In the genomic region with DNA sequence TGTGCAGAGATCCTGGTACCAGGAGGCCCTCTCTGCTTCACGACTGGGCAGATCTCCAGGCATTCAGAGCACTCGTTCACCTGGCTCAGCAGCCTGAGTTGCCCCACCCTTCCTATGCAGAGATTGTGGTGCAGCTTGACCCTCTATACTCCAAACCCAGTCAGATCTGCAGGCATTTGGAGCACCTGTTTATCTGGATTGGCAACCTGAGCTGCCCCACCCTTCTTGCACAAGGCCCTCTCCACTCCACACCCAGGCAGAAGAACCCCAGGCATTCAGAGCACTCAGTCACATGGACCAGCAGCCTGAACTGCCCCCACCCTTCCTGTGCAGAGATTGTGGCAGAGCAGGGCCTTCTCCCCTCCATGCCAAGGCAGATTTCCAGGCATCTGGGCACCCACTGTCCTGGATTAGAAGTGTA, we compare ENCODE assay signal across 18 cellular contexts.
DNase-seq lines count a peak whose midpoint lies in the region; ATAC-seq and TF ChIP-seq lines count a peak whose summit lies in the region.
"Had no signal": no experiment of that assay in that cellular context is flagged by ENCODE, and none has a peak within 500 bp of the region (broad histone marks: within the 10 kb centered on the region; RNA-seq: fewer than 3 reads in every experiment).

No MANE protein-coding gene starts in this region.

- H3K9ac ChIP-seq in trophoblast cell (ENCODE audit: low read length), result no peak overlapping the region

- H2BK120ac ChIP-seq in trophoblast cell (ENCODE audit: insufficient read depth, low read length, poor library complexity), result peak overlapping the region; percentile 28

- no peak overlapping the region for H3K18ac ChIP-seq in trophoblast cell (ENCODE audit: low read length)

- no peak overlapping the region for H2BK12ac ChIP-seq in trophoblast cell (ENCODE audit: low read length)

- H3K79me2 ChIP-seq in trophoblast cell (ENCODE audit: control insufficient read depth, insufficient read depth, low read length, poor library complexity), result no peaks in the 10 kb centered on the region

- no peak overlapping the region for H3K23ac ChIP-seq in trophoblast cell (ENCODE audit: low read length)

- no CpG with 5 or more reads among the region's 2 CpGs for WGBS in trophoblast cell (ENCODE audit: extremely low coverage, insufficient coverage, insufficient read length)
- WGBS in right lobe of liver (ENCODE audit: insufficient coverage, low coverage, low lambda C conversion rate, missing lambda C conversion rate), result 60% methylated on average over 2 of the region's 2 CpGs

- H2BK5ac ChIP-seq in trophoblast cell (ENCODE audit: low read depth, low read length, poor library complexity), result peak overlapping the region; percentile 65

- no peak for TF ChIP-seq POLR2A in right lobe of liver (IDR thresholded peaks at IDR 0.05)

- no peaks in the 10 kb centered on the region for H3K27me3 ChIP-seq in trophoblast cell (ENCODE audit: insufficient read depth, low read length)
- H3K27me3 ChIP-seq in right lobe of liver, result no peaks in the 10 kb centered on the region

- intact Hi-C loops in right lobe of liver (cut with DNase I), result no loop called here

- no peak overlapping the region for H2AK5ac ChIP-seq in trophoblast cell (ENCODE audit: low read length)

- H3K79me1 ChIP-seq in trophoblast cell (ENCODE audit: low read length), result peaks cover 7% of the 10 kb centered on the region

- H2AFZ ChIP-seq in trophoblast cell (ENCODE audit: insufficient read depth, low read length, poor library complexity), result no peak overlapping the region

- H3K27ac ChIP-seq in trophoblast cell (ENCODE audit: low read depth, low read length), result peak overlapping the region; percentile 76
- H3K27ac ChIP-seq in right lobe of liver, result no peak overlapping the region
- H3K27ac ChIP-seq: neutrophil had no signal

- H3K14ac ChIP-seq in trophoblast cell (ENCODE audit: low read length), result peak overlapping the region; percentile 43

- no peaks in the 10 kb centered on the region for H3K9me3 ChIP-seq in trophoblast cell (ENCODE audit: insufficient read depth, low read depth, low read length)
- no peaks in the 10 kb centered on the region for H3K9me3 ChIP-seq in right lobe of liver
- H3K9me3 ChIP-seq: neutrophil had no signal

- peak; percentile 4 for DNase-seq in COR-L47 (lab: John Stamatoyannopoulos, UW)
- DNase-seq in LoVo (ENCODE audit: low spot score), result peak; percentile 81
- peak; percentile 99 for DNase-seq in epithelial cell of esophagus (ENCODE audit: low read depth)
- DNase-seq in trophoblast cell, result peak; percentile 96 to 97
- no peak for DNase-seq in cortex of kidney (lab: John Stamatoyannopoulos, UW)
- DNase-seq in right lobe of liver, result no peak
- DNase-seq: activated CD4-positive, alpha-beta memory T cell treated with anti-CD3 and anti-CD28 coated beads for 36 hours; amniotic stem cell; CD8-positive, alpha-beta memory T cell; GF-D8; glutamatergic neuron; NCI-H1092; NCI-H345; stimulated activated naive B cell treated with anti-CD40 and anti-IgM and Interleukin-4, amounts not matched to agents 10 μg/mL and 1 μg/mL and 100 μg/mL, for 72 hours had no signal

- TF ChIP-seq CTCF in epithelial cell of esophagus (IDR thresholded peaks at IDR 0.05; ENCODE audit: insufficient read depth, low read depth, low read length, missing control alignments), result no peak
- TF ChIP-seq CTCF in right lobe of liver (IDR thresholded peaks at IDR 0.05), result no peak

- no peak overlapping the region for H3K4me2 ChIP-seq in trophoblast cell (ENCODE audit: low read length)

- H4K8ac ChIP-seq in trophoblast cell (ENCODE audit: low read depth, low read length), result peak overlapping the region; percentile 38

- no peak overlapping the region for H3K4ac ChIP-seq in trophoblast cell (ENCODE audit: low read depth, low read length)

- H3K4me3 ChIP-seq in epithelial cell of esophagus (ENCODE audit: low read length) (no peak overlapping the region), trophoblast cell (ENCODE audit: low read depth, low read length) (no peak overlapping the region), right lobe of liver (no peak overlapping the region)

- H4K12ac ChIP-seq in trophoblast cell (ENCODE audit: low read depth, low read length), result no peak overlapping the region

- H3K36me3 ChIP-seq in trophoblast cell (ENCODE audit: control insufficient read depth in 1 of 2, insufficient read depth in 2 of 2, low read length in 2 of 2) (no peaks in the 10 kb centered on the region), right lobe of liver (no peaks in the 10 kb centered on the region)
- H3K36me3 ChIP-seq: neutrophil had no signal

- H4K91ac ChIP-seq in trophoblast cell (ENCODE audit: low read depth, low read length), result peak overlapping the region; percentile 41

- peaks cover 4 to 12% of the 10 kb centered on the region in 2 experiments for H3K4me1 ChIP-seq in trophoblast cell (ENCODE audit: control insufficient read depth in 1 of 2, insufficient read depth in 2 of 2, low read length in 2 of 2)
- no peaks in the 10 kb centered on the region for H3K4me1 ChIP-seq in right lobe of liver

- ATAC-seq in GM21529 (IDR thresholded peaks at IDR 0.05; ENCODE audit: unreplicated experiment) (no peak), HG03097 (IDR thresholded peaks at IDR 0.05; ENCODE audit: low FRiP score, unreplicated experiment) (no peak), right lobe of liver (no peak)
- ATAC-seq: activated T-helper 17 cell treated with anti-CD3 and anti-CD28 coated beads, Interleukin-2, amount 50 U/mL, for 72 hours; stimulated activated naive B cell treated with anti-CD40 and anti-IgM and Interleukin-4, amounts not matched to agents 10 μg/mL and 1 μg/mL and 100 μg/mL, for 72 hours had no signal

Comparison
In these comparisons a context has a peak if more than half of its experiments do, and no peak if none do; other contexts are left out.
1. DNase-seq: peak in COR-L47 (single experiment), LoVo (single experiment), epithelial cell of esophagus (single experiment) and trophoblast cell (2 of 2); none in cortex of kidney (single experiment) and right lobe of liver (0 of 3).